In the genomic region with DNA sequence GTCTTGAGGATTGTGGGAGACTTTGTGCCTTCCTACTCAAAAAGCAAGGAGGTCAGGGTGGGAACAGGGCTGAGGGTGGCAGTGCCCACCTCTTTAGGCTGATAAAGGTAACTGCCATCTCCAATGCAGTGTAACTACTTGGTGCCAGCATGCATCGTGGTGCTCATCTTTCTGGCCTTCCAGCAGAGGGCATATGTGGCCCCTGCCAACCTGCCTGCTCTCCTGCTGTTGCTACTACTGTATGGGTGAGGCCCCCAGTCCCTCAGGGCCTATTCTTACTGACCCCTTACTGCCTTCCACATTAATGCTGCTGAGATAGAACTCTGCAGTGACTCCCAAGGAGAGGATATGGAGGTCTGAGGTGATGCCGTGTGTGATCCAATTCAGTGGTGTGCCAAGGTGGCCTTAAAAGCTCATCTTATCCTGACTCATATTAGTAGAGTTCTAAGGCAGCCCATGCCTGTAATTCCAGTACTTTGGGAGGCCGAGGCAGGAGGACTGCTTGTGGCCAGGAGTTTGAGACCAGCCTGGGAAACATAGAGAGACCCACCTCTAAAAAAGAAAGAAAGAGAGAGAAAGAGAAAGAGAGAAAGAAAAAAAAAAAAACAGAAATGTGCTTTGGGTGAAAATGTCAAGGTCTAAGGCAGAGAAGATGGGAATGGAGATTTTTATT, we compare ENCODE assay signal across 8 cellular contexts. TPM values are rescaled to one million over a fixed set of nuclear protein-coding genes. Genes with fewer than 3 reads are reported as not detected.
A peak's percentile ranks its signal among the peaks of the same experiment; 100 is the strongest.
DNase-seq lines count a peak whose midpoint lies in the region; ATAC-seq and TF ChIP-seq lines count a peak whose summit lies in the region.

No MANE protein-coding gene starts in this region.

- H3K9me3 Mint-ChIP-seq in progenitor cell of endocrine pancreas (ENCODE audit: low read depth): no peaks in the 10 kb centered on the region

- intact Hi-C loops in right lobe of liver (cut with DNase I): no loop called here

- ATAC-seq in right lobe of liver (peak; percentile 48 to 83 (median 74)), GM21390 (IDR thresholded peaks at IDR 0.05; ENCODE audit: unreplicated experiment) (no peak)

- no peak overlapping the region for H3K4me3 Mint-ChIP-seq in progenitor cell of endocrine pancreas (ENCODE audit: low read depth)

- TF ChIP-seq CTCF in right lobe of liver (IDR thresholded peaks at IDR 0.05): peak; percentile 9 to 55 (median 32)
- TF ChIP-seq CTCF in progenitor cell of endocrine pancreas (IDR thresholded peaks at IDR 0.05; ENCODE audit: unreplicated experiment): no peak

- TF ChIP-seq POLR2A in right lobe of liver (IDR thresholded peaks at IDR 0.05): no peak

- whole genome bisulfite sequencing in right lobe of liver (ENCODE audit: insufficient coverage, low coverage, low lambda C conversion rate, missing lambda C conversion rate): 6% methylated on average over 2 of the region's 3 CpGs

- H3K4me1 ChIP-seq in right lobe of liver: no peaks in the 10 kb centered on the region

- no peak overlapping the region for H3K27ac Mint-ChIP-seq in progenitor cell of endocrine pancreas

- no peaks in the 10 kb centered on the region for H3K36me3 ChIP-seq in right lobe of liver

- no peaks in the 10 kb centered on the region for H3K27me3 Mint-ChIP-seq in progenitor cell of endocrine pancreas

- DNase-seq in EH (ENCODE audit: low read depth) (peak; percentile 40), LHCN-M2 (ENCODE audit: low read depth) (peak; percentile 71), right lobe of liver (peak in 1 of 3 donors; percentile 34), NK-92 (lab: John Stamatoyannopoulos, UW; ENCODE audit: unreplicated experiment) (no peak), mucosa of gallbladder (ENCODE audit: low spot score) (no peak), progenitor cell of endocrine pancreas (ENCODE audit: low spot score, unreplicated experiment) (no peak)
- DNase-seq in activated T-cell treated with anti-CD3 and anti-CD28 coated beads, Interleukin-2, amount 50 U/mL, for 48 hours: peak; percentile 49 to 56

- no peaks in the 10 kb centered on the region for H3K27me3 ChIP-seq in right lobe of liver

- H3K27ac ChIP-seq in right lobe of liver: no peak overlapping the region

- H3K36me3 Mint-ChIP-seq in progenitor cell of endocrine pancreas (ENCODE audit: insufficient read depth): peaks cover 7% of the 10 kb centered on the region

- peaks cover 0 to 4% (median 1%) of the 10 kb centered on the region in 4 donors for H3K9me3 ChIP-seq in right lobe of liver

- H3K4me1 Mint-ChIP-seq in progenitor cell of endocrine pancreas (ENCODE audit: low read depth): no peaks in the 10 kb centered on the region

- no peak overlapping the region for H3K4me3 ChIP-seq in right lobe of liver

RNA-seq across cellular contexts. Expression of gene ARHGAP45, which starts 9.6 kb away (rescaled TPM):
- 0.13 and 0.57 TPM in 2 replicates for total RNA-seq in LHCN-M2 (2014; rRNA removed)
- polyA plus RNA-seq in LHCN-M2 (2012): 3.5 TPM
- total RNA-seq in right lobe of liver: 1 to 10 TPM; 4.2 to 10.0 (median 7.3) TPM
- 42.4 TPM for total RNA-seq in mucosa of gallbladder
- 6.1 and 8.1 TPM in 2 replicates for total RNA-seq in progenitor cell of endocrine pancreas

RNA-seq across cellular contexts. Expression of gene ABCA7, which starts 17.4 kb away (rescaled TPM):
- 18.1 and 21.5 TPM in 2 replicates for total RNA-seq in LHCN-M2 (2014; rRNA removed)
- 13.5 TPM for polyA plus RNA-seq in LHCN-M2 (2012)
- total RNA-seq in right lobe of liver: 10 to 100 TPM in 3 of 6 experiments, 1 to 10 TPM in 3; 4.8 to 14.6 (median 9.1) TPM
- total RNA-seq in mucosa of gallbladder: 49.0 TPM
- total RNA-seq in progenitor cell of endocrine pancreas: 54.6 and 57.3 TPM in 2 replicates

RNA-seq across cellular contexts. Expression of gene CNN2, which starts 30.9 kb away (rescaled TPM):
- total RNA-seq in LHCN-M2 (2014; rRNA removed) (130 and 145 TPM in 2 replicates), right lobe of liver (10 to 100 TPM; 16.4 to 53.8 (median 22.2) TPM), mucosa of gallbladder (104 TPM), progenitor cell of endocrine pancreas (225 and 226 TPM in 2 replicates)
- polyA plus RNA-seq in LHCN-M2 (2012): 435 TPM

RNA-seq across cellular contexts. Expression of gene RNU6-2, which starts 36.0 kb away (rescaled TPM):
- not detected in 2 replicates for total RNA-seq in LHCN-M2 (2014; rRNA removed)
- polyA plus RNA-seq in LHCN-M2 (2012): not detected
- not detected for total RNA-seq in right lobe of liver
- total RNA-seq in mucosa of gallbladder: not detected
- total RNA-seq in progenitor cell of endocrine pancreas: not detected in 2 replicates

RNA-seq across cellular contexts. Expression of gene TMEM259, which starts 36.4 kb away (rescaled TPM):
- total RNA-seq in LHCN-M2 (2014; rRNA removed) (154 and 176 TPM in 2 replicates), right lobe of liver (100 to 1,000 TPM in 2 of 6 experiments, 10 to 100 TPM in 4; 82.6 to 180 (median 93.2) TPM), mucosa of gallbladder (182 TPM), progenitor cell of endocrine pancreas (171 and 199 TPM in 2 replicates)
- 67.8 TPM for polyA plus RNA-seq in LHCN-M2 (2012)

Comparison
In these comparisons a context has a peak if more than half of its experiments do, and no peak if none do; other contexts are left out.
1. DNase-seq: peak in EH (single experiment), LHCN-M2 (single experiment) and activated T-cell treated with anti-CD3 and anti-CD28 coated beads, Interleukin-2, amount 50 U/mL, for 48 hours (2 of 2); none in NK-92 (single experiment), mucosa of gallbladder (single experiment) and progenitor cell of endocrine pancreas (single experiment).